Comparison of ENCODE assay signal across 1 cellular context in the genomic region with DNA sequence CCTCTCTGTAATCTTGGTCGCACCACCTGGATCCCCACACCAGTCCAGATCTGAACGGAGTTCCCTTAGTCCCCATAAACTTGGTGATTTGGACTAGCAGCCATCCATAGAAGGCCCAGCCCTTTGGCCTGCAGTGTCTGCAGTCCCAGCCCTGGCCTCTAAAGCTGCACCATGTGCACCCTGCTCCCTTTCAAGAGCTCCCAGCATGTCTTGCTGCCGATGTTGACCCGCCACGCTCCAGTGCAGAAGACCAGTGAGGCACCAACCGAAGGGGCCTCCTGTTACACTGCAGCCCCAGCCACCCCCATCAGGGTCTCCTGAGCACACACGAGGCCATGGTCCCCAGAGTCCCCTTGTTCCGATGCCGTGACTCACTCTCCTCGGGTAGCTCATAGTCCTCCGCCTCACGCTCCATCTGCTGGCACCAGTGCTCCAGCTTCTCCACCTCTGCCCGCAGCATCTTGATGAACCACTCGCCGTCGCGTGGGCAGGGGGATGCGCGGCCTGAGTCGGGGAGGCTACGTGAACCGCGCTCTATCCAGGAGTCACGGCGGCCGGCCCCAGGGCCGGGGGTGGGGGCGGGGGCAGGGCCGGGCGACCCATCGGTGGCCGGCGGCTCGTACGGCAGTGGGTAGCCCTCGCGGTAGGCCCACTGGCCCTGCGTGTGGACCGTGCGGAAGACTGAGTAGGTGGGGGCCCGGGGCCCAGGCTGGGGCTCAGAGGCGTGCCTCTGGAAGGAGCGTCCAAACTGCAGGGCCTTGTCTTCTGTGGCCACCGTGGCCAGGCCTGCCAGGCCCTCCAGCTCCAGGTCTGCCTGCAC.
TF ChIP-seq lines count a peak whose summit lies in the region.

No MANE protein-coding gene starts in this region.

TF ChIP-seq in K562, 482 proteins besides CTCF, POLR2A, EP300 and RAD21:
- TF ChIP-seq, protein P1, sequence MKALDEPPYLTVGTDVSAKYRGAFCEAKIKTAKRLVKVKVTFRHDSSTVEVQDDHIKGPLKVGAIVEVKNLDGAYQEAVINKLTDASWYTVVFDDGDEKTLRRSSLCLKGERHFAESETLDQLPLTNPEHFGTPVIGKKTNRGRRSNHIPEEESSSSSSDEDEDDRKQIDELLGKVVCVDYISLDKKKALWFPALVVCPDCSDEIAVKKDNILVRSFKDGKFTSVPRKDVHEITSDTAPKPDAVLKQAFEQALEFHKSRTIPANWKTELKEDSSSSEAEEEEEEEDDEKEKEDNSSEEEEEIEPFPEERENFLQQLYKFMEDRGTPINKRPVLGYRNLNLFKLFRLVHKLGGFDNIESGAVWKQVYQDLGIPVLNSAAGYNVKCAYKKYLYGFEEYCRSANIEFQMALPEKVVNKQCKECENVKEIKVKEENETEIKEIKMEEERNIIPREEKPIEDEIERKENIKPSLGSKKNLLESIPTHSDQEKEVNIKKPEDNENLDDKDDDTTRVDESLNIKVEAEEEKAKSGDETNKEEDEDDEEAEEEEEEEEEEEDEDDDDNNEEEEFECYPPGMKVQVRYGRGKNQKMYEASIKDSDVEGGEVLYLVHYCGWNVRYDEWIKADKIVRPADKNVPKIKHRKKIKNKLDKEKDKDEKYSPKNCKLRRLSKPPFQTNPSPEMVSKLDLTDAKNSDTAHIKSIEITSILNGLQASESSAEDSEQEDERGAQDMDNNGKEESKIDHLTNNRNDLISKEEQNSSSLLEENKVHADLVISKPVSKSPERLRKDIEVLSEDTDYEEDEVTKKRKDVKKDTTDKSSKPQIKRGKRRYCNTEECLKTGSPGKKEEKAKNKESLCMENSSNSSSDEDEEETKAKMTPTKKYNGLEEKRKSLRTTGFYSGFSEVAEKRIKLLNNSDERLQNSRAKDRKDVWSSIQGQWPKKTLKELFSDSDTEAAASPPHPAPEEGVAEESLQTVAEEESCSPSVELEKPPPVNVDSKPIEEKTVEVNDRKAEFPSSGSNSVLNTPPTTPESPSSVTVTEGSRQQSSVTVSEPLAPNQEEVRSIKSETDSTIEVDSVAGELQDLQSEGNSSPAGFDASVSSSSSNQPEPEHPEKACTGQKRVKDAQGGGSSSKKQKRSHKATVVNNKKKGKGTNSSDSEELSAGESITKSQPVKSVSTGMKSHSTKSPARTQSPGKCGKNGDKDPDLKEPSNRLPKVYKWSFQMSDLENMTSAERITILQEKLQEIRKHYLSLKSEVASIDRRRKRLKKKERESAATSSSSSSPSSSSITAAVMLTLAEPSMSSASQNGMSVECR (CRISPR knock-in tag; IDR thresholded peaks at IDR 0.05) = no peak
- no peak for TF ChIP-seq ZNF224 (CRISPR knock-in tag; IDR thresholded peaks at IDR 0.05)
- TF ChIP-seq, protein P2, sequence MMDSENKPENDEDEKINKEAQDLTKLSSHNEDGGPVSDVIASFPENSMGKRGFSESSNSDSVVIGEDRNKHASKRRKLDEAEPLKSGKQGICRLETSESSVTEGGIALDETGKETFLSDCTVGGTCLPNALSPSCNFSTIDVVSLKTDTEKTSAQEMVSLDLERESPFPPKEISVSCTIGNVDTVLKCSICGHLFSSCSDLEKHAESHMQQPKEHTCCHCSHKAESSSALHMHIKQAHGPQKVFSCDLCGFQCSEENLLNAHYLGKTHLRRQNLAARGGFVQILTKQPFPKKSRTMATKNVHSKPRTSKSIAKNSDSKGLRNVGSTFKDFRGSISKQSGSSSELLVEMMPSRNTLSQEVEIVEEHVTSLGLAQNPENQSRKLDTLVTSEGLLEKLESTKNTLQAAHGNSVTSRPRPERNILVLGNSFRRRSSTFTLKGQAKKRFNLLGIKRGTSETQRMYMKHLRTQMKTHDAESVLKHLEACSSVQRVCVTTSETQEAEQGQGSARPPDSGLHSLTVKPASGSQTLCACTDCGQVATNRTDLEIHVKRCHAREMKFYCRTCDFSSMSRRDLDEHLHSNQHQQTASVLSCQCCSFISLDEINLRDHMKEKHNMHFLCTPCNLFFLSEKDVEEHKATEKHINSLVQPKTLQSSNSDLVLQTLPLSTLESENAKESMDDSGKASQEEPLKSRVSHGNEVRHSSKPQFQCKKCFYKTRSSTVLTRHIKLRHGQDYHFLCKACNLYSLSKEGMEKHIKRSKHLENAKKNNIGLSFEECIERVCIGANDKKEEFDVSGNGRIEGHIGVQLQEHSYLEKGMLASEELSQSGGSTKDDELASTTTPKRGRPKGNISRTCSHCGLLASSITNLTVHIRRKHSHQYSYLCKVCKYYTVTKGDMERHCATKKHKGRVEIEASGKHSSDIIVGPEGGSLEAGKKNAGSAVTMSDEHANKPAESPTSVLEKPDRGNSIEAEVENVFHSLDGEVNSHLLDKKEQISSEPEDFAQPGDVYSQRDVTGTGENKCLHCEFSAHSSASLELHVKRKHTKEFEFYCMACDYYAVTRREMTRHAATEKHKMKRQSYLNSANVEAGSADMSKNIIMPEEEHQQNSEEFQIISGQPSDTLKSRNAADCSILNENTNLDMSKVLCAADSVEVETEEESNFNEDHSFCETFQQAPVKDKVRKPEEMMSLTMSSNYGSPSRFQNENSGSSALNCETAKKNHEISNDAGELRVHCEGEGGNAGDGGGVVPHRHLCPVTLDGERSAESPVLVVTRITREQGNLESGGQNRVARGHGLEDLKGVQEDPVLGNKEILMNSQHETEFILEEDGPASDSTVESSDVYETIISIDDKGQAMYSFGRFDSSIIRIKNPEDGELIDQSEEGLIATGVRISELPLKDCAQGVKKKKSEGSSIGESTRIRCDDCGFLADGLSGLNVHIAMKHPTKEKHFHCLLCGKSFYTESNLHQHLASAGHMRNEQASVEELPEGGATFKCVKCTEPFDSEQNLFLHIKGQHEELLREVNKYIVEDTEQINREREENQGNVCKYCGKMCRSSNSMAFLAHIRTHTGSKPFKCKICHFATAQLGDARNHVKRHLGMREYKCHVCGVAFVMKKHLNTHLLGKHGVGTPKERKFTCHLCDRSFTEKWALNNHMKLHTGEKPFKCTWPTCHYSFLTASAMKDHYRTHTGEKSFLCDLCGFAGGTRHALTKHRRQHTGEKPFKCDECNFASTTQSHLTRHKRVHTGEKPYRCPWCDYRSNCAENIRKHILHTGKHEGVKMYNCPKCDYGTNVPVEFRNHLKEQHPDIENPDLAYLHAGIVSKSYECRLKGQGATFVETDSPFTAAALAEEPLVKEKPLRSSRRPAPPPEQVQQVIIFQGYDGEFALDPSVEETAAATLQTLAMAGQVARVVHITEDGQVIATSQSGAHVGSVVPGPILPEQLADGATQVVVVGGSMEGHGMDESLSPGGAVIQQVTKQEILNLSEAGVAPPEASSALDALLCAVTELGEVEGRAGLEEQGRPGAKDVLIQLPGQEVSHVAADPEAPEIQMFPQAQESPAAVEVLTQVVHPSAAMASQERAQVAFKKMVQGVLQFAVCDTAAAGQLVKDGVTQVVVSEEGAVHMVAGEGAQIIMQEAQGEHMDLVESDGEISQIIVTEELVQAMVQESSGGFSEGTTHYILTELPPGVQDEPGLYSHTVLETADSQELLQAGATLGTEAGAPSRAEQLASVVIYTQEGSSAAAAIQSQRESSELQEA (IDR thresholded peaks at IDR 0.05; ENCODE audit: low read depth) = 0 out of 2 replicates have a peak, but pooled peaks have one; percentile 23
